In the genomic region with DNA sequence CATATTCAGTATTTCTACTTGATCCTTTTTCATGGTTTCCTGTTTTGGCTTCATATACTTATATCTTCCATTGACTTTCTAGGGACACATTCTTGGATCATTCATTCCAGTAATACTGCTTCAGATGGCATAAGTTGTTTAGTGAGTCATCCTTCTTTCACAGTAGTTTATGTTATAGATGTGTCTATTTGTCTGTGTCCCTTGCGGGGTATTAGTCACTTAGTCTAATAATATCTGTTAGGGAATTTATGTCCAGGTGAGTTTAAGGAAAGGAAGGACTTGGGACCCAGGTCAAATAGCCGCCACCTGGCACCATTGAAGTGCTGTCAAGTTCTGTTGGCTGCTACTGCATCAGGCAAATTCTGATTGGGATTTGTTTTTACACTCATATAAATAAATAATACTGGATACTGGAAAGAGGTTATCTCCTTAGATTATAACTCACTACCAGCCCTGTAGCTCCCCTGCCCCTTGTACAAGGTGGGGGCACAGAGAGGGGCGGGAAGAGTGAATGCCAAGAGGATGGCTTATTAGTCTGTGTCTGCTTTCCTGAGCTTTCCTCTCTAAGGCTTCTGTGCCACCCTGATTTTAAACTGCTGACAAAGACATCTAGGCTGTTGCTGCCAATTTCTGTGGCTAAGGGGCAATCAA, we compare ENCODE assay signal across 8 cellular contexts.
DNase-seq lines count a peak whose midpoint lies in the region; ATAC-seq lines count a peak whose summit lies in the region.

No MANE protein-coding gene starts in this region.

- H3K9me2 ChIP-seq in Karpas-422 (replicated peaks; ENCODE audit: insufficient read depth, low read length) = no peaks in the 10 kb centered on the region

- no peaks in the 10 kb centered on the region for H3K9me3 ChIP-seq in Karpas-422 (ENCODE audit: low read length)

- peaks cover 85% of the 10 kb centered on the region for H3K79me2 ChIP-seq in Karpas-422 (ENCODE audit: low read length)

- peaks cover 3% of the 10 kb centered on the region for H3K36me3 Mint-ChIP-seq in IgD-negative memory B cell
- peaks cover 28% of the 10 kb centered on the region for H3K36me3 Mint-ChIP-seq in central memory CD8-positive, alpha-beta T cell (ENCODE audit: insufficient read depth)
- peaks cover 12% of the 10 kb centered on the region for H3K36me3 Mint-ChIP-seq in natural killer cell treated with Interleukin-12 subunit alpha and Interleukin-12 subunit beta and Interleukin-15 and Interleukin-18, amount 100 ng/mL, for 72 hours

- peaks cover 43 to 49% (median 46%) of the 10 kb centered on the region in 3 donors for H3K4me1 Mint-ChIP-seq in IgD-negative memory B cell
- H3K4me1 Mint-ChIP-seq in central memory CD8-positive, alpha-beta T cell = peaks cover 63% of the 10 kb centered on the region
- peaks cover 50 to 56% of the 10 kb centered on the region in 2 donors for H3K4me1 Mint-ChIP-seq in natural killer cell treated with Interleukin-12 subunit alpha and Interleukin-12 subunit beta and Interleukin-15 and Interleukin-18, amount 100 ng/mL, for 72 hours (ENCODE audit: low read depth in 2 of 2)

- ATAC-seq in central memory CD8-positive, alpha-beta T cell (replicated peaks; ENCODE audit: extremely low read depth, poor library complexity, severe bottlenecking) = no peak
- peak in 1 of 2 donors; percentile 67 for ATAC-seq in natural killer cell treated with Interleukin-12 subunit alpha and Interleukin-12 subunit beta and Interleukin-15 and Interleukin-18, amount 100 ng/mL, for 72 hours

- H2AFZ ChIP-seq in Karpas-422 (ENCODE audit: low read length) = no peak overlapping the region

- peak overlapping the region in 2 of 4 donors; percentile 40 to 45 for H3K4me3 Mint-ChIP-seq in IgD-negative memory B cell
- H3K4me3 Mint-ChIP-seq in central memory CD8-positive, alpha-beta T cell = peak overlapping the region; percentile 54
- peak overlapping the region; percentile 5 for H3K4me3 Mint-ChIP-seq in natural killer cell treated with Interleukin-12 subunit alpha and Interleukin-12 subunit beta and Interleukin-15 and Interleukin-18, amount 100 ng/mL, for 72 hours

- H3K9me3 Mint-ChIP-seq in IgD-negative memory B cell = no peaks in the 10 kb centered on the region
- H3K9me3 Mint-ChIP-seq in central memory CD8-positive, alpha-beta T cell = no peaks in the 10 kb centered on the region
- H3K9me3 Mint-ChIP-seq in natural killer cell treated with Interleukin-12 subunit alpha and Interleukin-12 subunit beta and Interleukin-15 and Interleukin-18, amount 100 ng/mL, for 72 hours = no peaks in the 10 kb centered on the region

- no peak overlapping the region for H3K9ac ChIP-seq in Karpas-422 (ENCODE audit: low read length)

- peak; percentile 3 for DNase-seq in Daoy (ENCODE audit: low read depth)
- DNase-seq in central memory CD8-positive, alpha-beta T cell (ENCODE audit: low spot score in 2 of 2) = no peak
- DNase-seq in natural killer cell treated with Interleukin-12 subunit alpha and Interleukin-12 subunit beta and Interleukin-15 and Interleukin-18, amount 100 ng/mL, for 72 hours (ENCODE audit: low spot score) = no peak
- DNase-seq in Karpas-422 = no peak
- no peak for DNase-seq in occipital lobe (lab: John Stamatoyannopoulos, UW)
- no peak for DNase-seq in mesenteric fat pad (ENCODE audit: low spot score)
- DNase-seq in SIG-M5 treated with dmso at 0.1 percent for 504 hours (lab: John Stamatoyannopoulos, UW; ENCODE audit: unreplicated experiment) = no peak

- H4K20me1 ChIP-seq in Karpas-422 (ENCODE audit: insufficient read depth, low read depth, low read length) = no peaks in the 10 kb centered on the region

- peak overlapping the region; percentile 72 to 85 (median 78) for H3K27ac Mint-ChIP-seq in IgD-negative memory B cell
- peak overlapping the region; percentile 29 for H3K27ac Mint-ChIP-seq in central memory CD8-positive, alpha-beta T cell (ENCODE audit: low read depth)
- peak overlapping the region; percentile 49 to 53 for H3K27ac Mint-ChIP-seq in natural killer cell treated with Interleukin-12 subunit alpha and Interleukin-12 subunit beta and Interleukin-15 and Interleukin-18, amount 100 ng/mL, for 72 hours

- H3K4me1 ChIP-seq in Karpas-422 (ENCODE audit: low read length) = peaks cover 2% of the 10 kb centered on the region; the same call in 1 of the 2 replicates

- H3K27me3 Mint-ChIP-seq in IgD-negative memory B cell = no peaks in the 10 kb centered on the region
- no peaks in the 10 kb centered on the region for H3K27me3 Mint-ChIP-seq in central memory CD8-positive, alpha-beta T cell
- no peaks in the 10 kb centered on the region for H3K27me3 Mint-ChIP-seq in natural killer cell treated with Interleukin-12 subunit alpha and Interleukin-12 subunit beta and Interleukin-15 and Interleukin-18, amount 100 ng/mL, for 72 hours

- no peak overlapping the region for H3K4me3 ChIP-seq in Karpas-422 (ENCODE audit: low read length)

- H3K4me2 ChIP-seq in Karpas-422 (ENCODE audit: low read depth, low read length, poor library complexity, severe bottlenecking) = no peak overlapping the region

- H3K36me3 ChIP-seq in Karpas-422 (ENCODE audit: insufficient read depth, low read length) = peaks cover 62% of the 10 kb centered on the region

- no peak overlapping the region for H3K27ac ChIP-seq in Karpas-422 (ENCODE audit: low read length)

- H3K27me3 ChIP-seq in Karpas-422 (ENCODE audit: low read length) = no peaks in the 10 kb centered on the region
